26 cellular contexts compared by ENCODE assay signal in the genomic region with DNA sequence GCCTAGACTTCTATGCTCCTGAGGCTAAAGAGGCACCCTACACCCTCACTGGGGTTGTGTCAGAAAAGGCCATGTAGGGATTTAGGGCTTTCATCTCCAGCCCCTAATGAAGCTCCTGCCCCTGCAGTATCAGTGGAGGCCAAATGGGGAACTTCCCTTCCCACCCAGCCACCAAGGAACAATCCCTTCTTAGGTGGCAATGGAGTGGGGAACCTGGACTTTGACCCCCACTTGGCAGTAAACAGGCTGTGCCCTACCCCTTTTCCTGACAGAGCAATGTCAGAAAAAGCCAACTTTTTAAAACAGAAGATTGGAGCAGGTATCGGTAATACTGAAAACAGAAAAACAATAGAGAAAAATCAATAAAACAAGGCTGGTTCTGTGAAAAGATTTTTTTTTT.
"Had no signal": no experiment of that assay in that cellular context is flagged by ENCODE, and none has a peak within 500 bp of the region (broad histone marks: within the 10 kb centered on the region; RNA-seq: fewer than 3 reads in every experiment).

No MANE protein-coding gene starts in this region.

- DNase-seq: activated B cell treated with CpG ODN at 0.5 μM for 24 hours; activated CD4-positive, alpha-beta T cell treated with anti-CD3 and anti-CD28 coated beads for 1 hour; activated CD4-positive, alpha-beta T cell treated with anti-CD3 and anti-CD28 coated beads, Interleukin-2, amount 10 ng/mL, durations not matched to agents 24 days and 14 days; activated CD4-positive, alpha-beta T cell treated with anti-CD3 and anti-CD28 coated beads, Interleukin-2, amount 50 U/mL, for 48 hours; activated CD8-positive, alpha-beta memory T cell treated with anti-CD3 and anti-CD28 coated beads for 24 hours; activated gamma-delta T cell treated with Interleukin-2 at 50 U/mL for 16 hours; activated naive CD4-positive, alpha-beta T cell treated with anti-CD3 and anti-CD28 coated beads, Interleukin-2, amount 10 ng/mL, durations not matched to agents 7 days and 5 days; activated naive CD8-positive, alpha-beta T cell treated with anti-CD3 and anti-CD28 coated beads for 36 hours; activated T-cell treated with anti-CD3 and anti-CD28 coated beads, Interleukin-2, amount 50 U/mL, for 4 hours; brain microvascular endothelial cell; cerebellar nuclear complex; MG63; MV-4-11; NCI-H1105; NCI-H1436; NCI-H1694 treated with DMSO at 0.1 percent for 48 hours; NCI-H2029 treated with DMSO at 0.1 percent for 48 hours; NCI-H2227 treated with DMSO at 0.1 percent for 48 hours; NCI-H510A; NCI-H526 treated with DMSO at 0.1 percent for 48 hours; NCI-H82; SIG-M5; T-helper 17 cell; T-helper 9 cell had no signal

- H3K27ac ChIP-seq: brain microvascular endothelial cell, KMS-11 had no signal

- ATAC-seq: activated T-cell treated with anti-CD3 and anti-CD28 coated beads, Interleukin-2, amount 50 U/mL, for 4 hours; T-helper 17 cell had no signal

- H3K9me3 ChIP-seq: MG63 had no signal

- H3K36me3 ChIP-seq: brain microvascular endothelial cell, MG63 had no signal

- FAIRE-seq: TTC549 had no signal

- H3K4me3 ChIP-seq: MG63 had no signal

- H3K27me3 ChIP-seq: brain microvascular endothelial cell, MG63 had no signal

- H3K9ac ChIP-seq: KMS-11 had no signal

- H3K4me2 ChIP-seq: KMS-11 had no signal
